8 cellular contexts compared by ENCODE assay signal in the genomic region with DNA sequence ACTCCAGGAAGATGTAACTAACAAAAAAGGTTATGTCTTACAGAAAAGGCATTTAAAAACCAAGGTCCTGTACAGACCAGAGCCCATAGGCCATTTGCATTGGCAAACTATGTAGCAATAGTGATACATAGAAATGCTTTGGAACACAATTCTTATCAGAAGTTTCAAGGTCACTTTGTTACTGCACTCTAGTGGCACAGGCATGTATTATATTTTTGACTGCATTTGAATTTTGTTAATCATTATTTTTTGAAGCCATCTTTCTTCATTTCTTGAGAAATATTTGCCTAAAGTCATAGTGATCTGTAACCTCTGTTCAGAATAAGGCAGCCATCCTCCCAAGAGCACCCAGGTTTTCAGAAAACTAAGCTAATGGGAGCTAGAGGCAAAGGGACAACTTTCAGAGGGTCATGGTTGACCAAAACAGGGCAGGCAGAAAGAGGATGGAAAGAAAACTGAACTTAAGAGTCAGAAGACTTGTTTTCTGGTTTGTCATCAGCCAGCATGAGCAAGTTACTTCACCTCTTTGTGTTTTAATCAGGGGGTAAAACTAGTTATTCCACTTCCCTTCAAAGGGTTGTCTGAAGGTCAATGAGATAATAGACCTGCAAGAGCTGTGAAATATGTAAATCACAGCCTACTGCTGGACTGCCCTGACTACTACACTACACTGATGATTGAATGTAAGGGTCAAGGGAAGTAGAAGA. TPM values are rescaled to one million over a fixed set of nuclear protein-coding genes. Genes with fewer than 3 reads are reported as not detected.
A peak's percentile ranks its signal among the peaks of the same experiment; 100 is the strongest.
DNase-seq lines count a peak whose midpoint lies in the region; ATAC-seq and TF ChIP-seq lines count a peak whose summit lies in the region.
"Had no signal": no experiment of that assay in that cellular context is flagged by ENCODE, and none has a peak within 500 bp of the region (broad histone marks: within the 10 kb centered on the region; RNA-seq: fewer than 3 reads in every experiment).

No MANE protein-coding gene starts in this region.

- no peak overlapping the region for H4K5ac ChIP-seq in H9 (ENCODE audit: insufficient read length, low read depth, low read length)

- TF ChIP-seq CTCF in H9 (conservative IDR thresholded peaks at IDR 0.05), result peak; percentile 34; the same call in 2 of the 3 replicates
- TF ChIP-seq CTCF in cardiac muscle cell (IDR thresholded peaks at IDR 0.05; ENCODE audit: low read depth, low read length), result peak; percentile 31

- no peaks in the 10 kb centered on the region for H3K27me3 ChIP-seq in H9 (ENCODE audit: insufficient read depth, low read length)
- no peaks in the 10 kb centered on the region for H3K27me3 ChIP-seq in cardiac muscle cell

- H3K79me1 ChIP-seq in H9 (ENCODE audit: insufficient read depth, low read depth, low read length, poor library complexity, severe bottlenecking), result no peaks in the 10 kb centered on the region

- no peak overlapping the region for H3K56ac ChIP-seq in H9 (ENCODE audit: insufficient read length, low read depth, low read length)

- H3K4me3 ChIP-seq in cardiac muscle cell, result no peak overlapping the region

- no peak overlapping the region for H2BK20ac ChIP-seq in H9 (ENCODE audit: low read depth, low read length, poor library complexity, severe bottlenecking)

- H4K91ac ChIP-seq in H9 (ENCODE audit: insufficient read length, low read depth, low read length), result no peak overlapping the region

- H3K4me1 ChIP-seq in H9 (ENCODE audit: insufficient read depth, low read length) (peaks cover 5% of the 10 kb centered on the region; the same call in 1 of the 2 replicates), cardiac muscle cell (ENCODE audit: low read depth) (peaks cover 41% of the 10 kb centered on the region)

- H2AK5ac ChIP-seq in H9 (ENCODE audit: insufficient read length, low read length), result no peak overlapping the region

- H3K14ac ChIP-seq in H9 (ENCODE audit: insufficient read depth, low read length), result no peak overlapping the region

- peak; percentile 75 for ATAC-seq in stimulated activated memory B cell treated with anti-CD40 and anti-IgM and Interleukin-4, amounts not matched to agents 10 μg/mL and 1 μg/mL and 100 μg/mL, for 72 hours
- ATAC-seq in effector memory CD8-positive, alpha-beta T cell (replicated peaks), result no peak
- no peak for ATAC-seq in activated CD4-positive, alpha-beta T cell treated with anti-CD3 and anti-CD28 coated beads for 36 hours

- H3K27me3 Mint-ChIP-seq in H9 (ENCODE audit: low read depth), result no peaks in the 10 kb centered on the region
- H3K27me3 Mint-ChIP-seq in stimulated activated memory B cell treated with anti-CD40 and anti-IgM and Interleukin-4, amounts not matched to agents 10 μg/mL and 1 μg/mL and 100 μg/mL, for 72 hours, result no peaks in the 10 kb centered on the region
- H3K27me3 Mint-ChIP-seq in effector memory CD8-positive, alpha-beta T cell, result no peaks in the 10 kb centered on the region
- H3K27me3 Mint-ChIP-seq in activated CD4-positive, alpha-beta T cell treated with anti-CD3 and anti-CD28 coated beads for 36 hours, result no peaks in the 10 kb centered on the region
- H3K27me3 Mint-ChIP-seq: activated naive CD4-positive, alpha-beta T cell treated with anti-CD3 and anti-CD28 coated beads, Interleukin-2, amount 50 U/mL, for 24 hours had no signal

- H2AFZ ChIP-seq in H9 (ENCODE audit: low read length), result no peak overlapping the region

- H2BK12ac ChIP-seq in H9 (ENCODE audit: insufficient read length, low read depth, low read length), result no peak overlapping the region

- DNase-seq in H9 (no peak), RPMI8226 (peak; percentile 17), cardiac muscle cell (ENCODE audit: low read depth in 1 of 2, low spot score in 1 of 2) (peak; percentile 45 to 48), COLO829 (ENCODE audit: low spot score) (no peak)
- no peak for DNase-seq in effector memory CD8-positive, alpha-beta T cell
- no peak for DNase-seq in activated CD4-positive, alpha-beta T cell treated with anti-CD3 and anti-CD28 coated beads for 36 hours

- intact Hi-C loops in activated CD4-positive, alpha-beta T cell treated with anti-CD3 and anti-CD28 coated beads for 36 hours (cut with DNase I, micrococcal nuclease), result loop anchor here (1.0 to 2.0 kb wide), 2 partner anchors 176 to 177 kb away; no protein-coding TSS in a partner anchor

- H3K4me2 ChIP-seq in H9 (ENCODE audit: insufficient read depth, insufficient read length, low read length), result no peak overlapping the region

- H2BK120ac ChIP-seq in H9 (ENCODE audit: low read depth, low read length, poor library complexity, severe bottlenecking), result no peak overlapping the region

- H3K27ac ChIP-seq in H9 (ENCODE audit: insufficient read length, low read depth, low read length) (no peak overlapping the region), cardiac muscle cell (peak overlapping the region; percentile 74)

- H3K27ac Mint-ChIP-seq in H9, result peak overlapping the region; percentile 45 to 99 (median 68); a peak in 6 of 7 replicates
- peak overlapping the region; percentile 18 for H3K27ac Mint-ChIP-seq in stimulated activated memory B cell treated with anti-CD40 and anti-IgM and Interleukin-4, amounts not matched to agents 10 μg/mL and 1 μg/mL and 100 μg/mL, for 72 hours
- H3K27ac Mint-ChIP-seq in effector memory CD8-positive, alpha-beta T cell, result no peak overlapping the region
- H3K27ac Mint-ChIP-seq in activated CD4-positive, alpha-beta T cell treated with anti-CD3 and anti-CD28 coated beads for 36 hours, result no peak overlapping the region
- H3K27ac Mint-ChIP-seq: activated naive CD4-positive, alpha-beta T cell treated with anti-CD3 and anti-CD28 coated beads, Interleukin-2, amount 50 U/mL, for 24 hours had no signal

- no peaks in the 10 kb centered on the region for H4K20me1 ChIP-seq in H9 (ENCODE audit: control insufficient read depth, insufficient read depth, insufficient read length)

- H3K18ac ChIP-seq in H9 (ENCODE audit: insufficient read length, low read depth, low read length), result no peak overlapping the region

- H3K36me3 Mint-ChIP-seq in H9 (ENCODE audit: insufficient read depth in 1 of 3, low read depth in 3 of 3), result no peaks in the 10 kb centered on the region
- H3K36me3 Mint-ChIP-seq in stimulated activated memory B cell treated with anti-CD40 and anti-IgM and Interleukin-4, amounts not matched to agents 10 μg/mL and 1 μg/mL and 100 μg/mL, for 72 hours, result no peaks in the 10 kb centered on the region
- no peaks in the 10 kb centered on the region for H3K36me3 Mint-ChIP-seq in effector memory CD8-positive, alpha-beta T cell (ENCODE audit: insufficient read depth)
- H3K36me3 Mint-ChIP-seq in activated CD4-positive, alpha-beta T cell treated with anti-CD3 and anti-CD28 coated beads for 36 hours (ENCODE audit: low read depth), result no peaks in the 10 kb centered on the region
- H3K36me3 Mint-ChIP-seq: activated naive CD4-positive, alpha-beta T cell treated with anti-CD3 and anti-CD28 coated beads, Interleukin-2, amount 50 U/mL, for 24 hours had no signal

- H3K23me2 ChIP-seq in H9 (ENCODE audit: insufficient read length, low read depth, low read length, poor library complexity, severe bottlenecking), result no peaks in the 10 kb centered on the region

- no peak overlapping the region for H2BK15ac ChIP-seq in H9 (ENCODE audit: low read depth, low read length)

- H2BK5ac ChIP-seq in H9 (ENCODE audit: insufficient read length, low read length), result no peak overlapping the region

- no peak overlapping the region for H3K9ac ChIP-seq in H9 (ENCODE audit: extremely low read depth, insufficient read length, low read length)

- POLR2A ChIA-PET in activated CD4-positive, alpha-beta T cell treated with anti-CD3 and anti-CD28 coated beads for 36 hours (lab: Charles Lee), result no interaction called here

- CTCF ChIA-PET in activated CD4-positive, alpha-beta T cell treated with anti-CD3 and anti-CD28 coated beads for 36 hours (lab: Charles Lee), result interaction anchor here (0.6 kb wide), 1 partner anchor 176 kb away, joined by 3 read pairs; no protein-coding TSS in a partner anchor

- no peak overlapping the region for H4K8ac ChIP-seq in H9 (replicated peaks; ENCODE audit: insufficient read length, low read depth, low read length)

- H3K36me3 ChIP-seq in cardiac muscle cell, result no peaks in the 10 kb centered on the region

- H3K23ac ChIP-seq in H9 (ENCODE audit: insufficient read length, low read depth, low read length), result no peak overlapping the region

- no peak overlapping the region for H3T11ph ChIP-seq in H9 (ENCODE audit: low read length)

- peaks cover 41 to 42% of the 10 kb centered on the region in 2 experiments for H3K4me1 Mint-ChIP-seq in H9
- H3K4me1 Mint-ChIP-seq in stimulated activated memory B cell treated with anti-CD40 and anti-IgM and Interleukin-4, amounts not matched to agents 10 μg/mL and 1 μg/mL and 100 μg/mL, for 72 hours, result peaks cover 32% of the 10 kb centered on the region
- H3K4me1 Mint-ChIP-seq in effector memory CD8-positive, alpha-beta T cell (ENCODE audit: low read depth in 2 of 2), result no peaks in the 10 kb centered on the region
- peaks cover 9% of the 10 kb centered on the region for H3K4me1 Mint-ChIP-seq in activated CD4-positive, alpha-beta T cell treated with anti-CD3 and anti-CD28 coated beads for 36 hours
- H3K4me1 Mint-ChIP-seq: activated naive CD4-positive, alpha-beta T cell treated with anti-CD3 and anti-CD28 coated beads, Interleukin-2, amount 50 U/mL, for 24 hours had no signal

- H3K9me3 ChIP-seq in H9 (ENCODE audit: control insufficient read depth, low read depth, low read length) (no peaks in the 10 kb centered on the region), cardiac muscle cell (ENCODE audit: low read depth) (no peaks in the 10 kb centered on the region)

- H3K79me2 ChIP-seq in H9 (ENCODE audit: insufficient read depth, low read length), result no peaks in the 10 kb centered on the region

- H3K4me3 Mint-ChIP-seq in H9, result no peak overlapping the region; a peak in 1 of 5 replicates
- H3K4me3 Mint-ChIP-seq in stimulated activated memory B cell treated with anti-CD40 and anti-IgM and Interleukin-4, amounts not matched to agents 10 μg/mL and 1 μg/mL and 100 μg/mL, for 72 hours, result no peak overlapping the region
- H3K4me3 Mint-ChIP-seq in effector memory CD8-positive, alpha-beta T cell, result no peak overlapping the region
- no peak overlapping the region for H3K4me3 Mint-ChIP-seq in activated CD4-positive, alpha-beta T cell treated with anti-CD3 and anti-CD28 coated beads for 36 hours
- H3K4me3 Mint-ChIP-seq: activated naive CD4-positive, alpha-beta T cell treated with anti-CD3 and anti-CD28 coated beads, Interleukin-2, amount 50 U/mL, for 24 hours had no signal

- no peak overlapping the region for H3K4ac ChIP-seq in H9 (ENCODE audit: low read depth, low read length)

- no peaks in the 10 kb centered on the region for H3K9me3 Mint-ChIP-seq in H9
- no peaks in the 10 kb centered on the region for H3K9me3 Mint-ChIP-seq in stimulated activated memory B cell treated with anti-CD40 and anti-IgM and Interleukin-4, amounts not matched to agents 10 μg/mL and 1 μg/mL and 100 μg/mL, for 72 hours
- peaks cover 2 to 9% of the 10 kb centered on the region in 2 donors for H3K9me3 Mint-ChIP-seq in effector memory CD8-positive, alpha-beta T cell
- H3K9me3 Mint-ChIP-seq in activated CD4-positive, alpha-beta T cell treated with anti-CD3 and anti-CD28 coated beads for 36 hours (ENCODE audit: low read depth), result no peaks in the 10 kb centered on the region
- H3K9me3 Mint-ChIP-seq: activated naive CD4-positive, alpha-beta T cell treated with anti-CD3 and anti-CD28 coated beads, Interleukin-2, amount 50 U/mL, for 24 hours had no signal

RNA-seq across cellular contexts. Expression of a gene that starts 41.5 kb away (rescaled TPM):
- not detected in 2 replicates for total RNA-seq in H9 (2021)
- total RNA-seq in cardiac muscle cell, result not detected in 2 replicates
- not detected in 2 replicates for polyA plus RNA-seq in cardiac muscle cell
- not detected for total RNA-seq in activated CD4-positive, alpha-beta T cell treated with anti-CD3 and anti-CD28 coated beads for 36 hours

Comparison
In these comparisons a context has a peak if more than half of its experiments do, and no peak if none do; other contexts are left out.
1. DNase-seq: peak in RPMI8226 (single experiment) and cardiac muscle cell (2 of 2); none in H9 (single experiment), COLO829 (single experiment), effector memory CD8-positive, alpha-beta T cell (0 of 3) and activated CD4-positive, alpha-beta T cell treated with anti-CD3 and anti-CD28 coated beads for 36 hours (single experiment).
2. H3K27ac Mint-ChIP-seq: peak in H9 (3 of 3) and stimulated activated memory B cell treated with anti-CD40 and anti-IgM and Interleukin-4, amounts not matched to agents 10 μg/mL and 1 μg/mL and 100 μg/mL, for 72 hours (single experiment); none in effector memory CD8-positive, alpha-beta T cell (0 of 2) and activated CD4-positive, alpha-beta T cell treated with anti-CD3 and anti-CD28 coated beads for 36 hours (single experiment).